Comparison of ENCODE assay signal across 9 cellular contexts in the genomic region with DNA sequence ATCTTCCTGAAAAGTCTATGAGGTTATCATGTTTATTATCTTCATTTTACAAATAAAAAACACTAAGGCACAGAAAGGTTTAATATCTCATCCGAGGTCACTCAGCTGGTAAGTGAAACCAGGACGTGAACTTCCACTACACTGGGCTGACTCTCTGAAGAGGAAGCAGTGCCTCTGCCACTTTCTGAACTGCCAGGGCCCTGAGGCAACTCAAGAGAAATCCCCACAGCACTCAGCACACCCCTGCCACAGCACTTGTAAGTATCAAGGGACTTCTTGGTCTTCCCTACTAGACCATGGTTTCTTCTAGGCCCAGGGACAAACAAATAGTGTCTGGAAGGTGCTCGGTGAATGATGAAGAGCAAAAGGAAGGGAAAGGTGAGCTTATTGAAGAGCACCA. TPM values are rescaled to one million over a fixed set of nuclear protein-coding genes. Genes with fewer than 3 reads are reported as not detected.
DNase-seq lines count a peak whose midpoint lies in the region; ATAC-seq and TF ChIP-seq lines count a peak whose summit lies in the region.
"Had no signal": no experiment of that assay in that cellular context is flagged by ENCODE, and none has a peak within 500 bp of the region (broad histone marks: within the 10 kb centered on the region; RNA-seq: fewer than 3 reads in every experiment).

No MANE protein-coding gene starts in this region.

- ATAC-seq in GM19023 (IDR thresholded peaks at IDR 0.05; ENCODE audit: unreplicated experiment) (peak; percentile 70), HG03108 (IDR thresholded peaks at IDR 0.05; ENCODE audit: unreplicated experiment) (peak; percentile 83)

- H3K27me3 ChIP-seq in breast epithelium = no peaks in the 10 kb centered on the region
- H3K27me3 ChIP-seq in skeletal muscle satellite cell (ENCODE audit: control insufficient read depth, insufficient read depth, low read length) = no peaks in the 10 kb centered on the region
- H3K27me3 ChIP-seq: cardiac muscle cell had no signal

- DNase-seq in breast epithelium (ENCODE audit: low spot score in 2 of 2) (no peak), SHP77 (lab: John Stamatoyannopoulos, UW) (no peak), activated gamma-delta T cell treated with Interleukin-2 at 50 U/mL for 16 hours (no peak)
- no peak for DNase-seq in activated T-cell treated with anti-CD3 and anti-CD28 coated beads, Interleukin-2, amount 50 U/mL, for 24 hours
- DNase-seq in activated CD8-positive, alpha-beta memory T cell treated with anti-CD3 and anti-CD28 coated beads, Interleukin-2, amount 50 U/mL, for 48 hours = no peak

- no peak for TF ChIP-seq CTCF in breast epithelium (IDR thresholded peaks at IDR 0.05)

- intact Hi-C loops in breast epithelium (cut with DNase I; ENCODE audit: low total_unique reads) = no loop called here

- TF ChIP-seq POLR2A in breast epithelium (IDR thresholded peaks at IDR 0.05) = no peak

- H3K4me1 ChIP-seq in breast epithelium = peaks cover 5 to 13% of the 10 kb centered on the region in 2 donors
- peaks cover 43% of the 10 kb centered on the region for H3K4me1 ChIP-seq in skeletal muscle satellite cell (ENCODE audit: control insufficient read depth, insufficient read depth, low read length)

- H3K36me3 ChIP-seq in breast epithelium (no peaks in the 10 kb centered on the region), skeletal muscle satellite cell (ENCODE audit: insufficient read depth, low read length) (peaks cover 15% of the 10 kb centered on the region)

- H3K36me3 Mint-ChIP-seq in activated T-cell treated with anti-CD3 and anti-CD28 coated beads, Interleukin-2, amount 50 U/mL, for 24 hours (ENCODE audit: low read depth) = no peaks in the 10 kb centered on the region

- H3K4me2 ChIP-seq in skeletal muscle satellite cell (ENCODE audit: low read length) = peak overlapping the region; percentile 52

- H3K4me3 ChIP-seq in breast epithelium (no peak overlapping the region), skeletal muscle satellite cell (ENCODE audit: low read length) (peak overlapping the region; percentile 22)
- H3K4me3 ChIP-seq: cardiac muscle cell had no signal

- no peaks in the 10 kb centered on the region for H3K4me1 Mint-ChIP-seq in activated T-cell treated with anti-CD3 and anti-CD28 coated beads, Interleukin-2, amount 50 U/mL, for 24 hours (ENCODE audit: low read depth)

- peak overlapping the region; percentile 78 to 87 for H3K27ac ChIP-seq in breast epithelium

- H3K27ac Mint-ChIP-seq in activated T-cell treated with anti-CD3 and anti-CD28 coated beads, Interleukin-2, amount 50 U/mL, for 24 hours = no peak overlapping the region

- H3K9me3 ChIP-seq in breast epithelium (no peaks in the 10 kb centered on the region), skeletal muscle satellite cell (replicated peaks; ENCODE audit: low read length) (no peaks in the 10 kb centered on the region)

- H3K9me3 Mint-ChIP-seq in activated T-cell treated with anti-CD3 and anti-CD28 coated beads, Interleukin-2, amount 50 U/mL, for 24 hours = no peaks in the 10 kb centered on the region

- no peak overlapping the region for H3K4me3 Mint-ChIP-seq in activated T-cell treated with anti-CD3 and anti-CD28 coated beads, Interleukin-2, amount 50 U/mL, for 24 hours

- no peaks in the 10 kb centered on the region for H3K27me3 Mint-ChIP-seq in activated T-cell treated with anti-CD3 and anti-CD28 coated beads, Interleukin-2, amount 50 U/mL, for 24 hours

- H3K9ac ChIP-seq in skeletal muscle satellite cell (ENCODE audit: low read depth, low read length) = peak overlapping the region; percentile 10

RNA-seq across cellular contexts. Expression of a gene that starts 49.7 kb away (rescaled TPM):
- total RNA-seq in breast epithelium = 1,000 to 10,000 TPM in 2 of 3 donors, 100 to 1,000 TPM in 1; 907 to 1,119 (median 1,000) TPM
- total RNA-seq in skeletal muscle satellite cell (2012; rRNA removed) = 566 and 880 TPM in 2 replicates

RNA-seq across cellular contexts. Expression of a gene that starts 49.8 kb away (rescaled TPM):
- 10 to 100 TPM in 2 of 3 donors, 1 to 10 TPM in 1; 6.6 to 12.7 (median 11.5) TPM for total RNA-seq in breast epithelium
- total RNA-seq in skeletal muscle satellite cell (2012; rRNA removed) = 1.5 and 4.6 TPM in 2 replicates
